Comparison of ENCODE assay signal across 17 cellular contexts in genomic region chr2:9303528-9304225, GRCh38.
DNase-seq lines count a peak whose midpoint lies in the region; ATAC-seq and TF ChIP-seq lines count a peak whose summit lies in the region.
"Had no signal": no experiment of that assay in that cellular context is flagged by ENCODE, and none has a peak within 500 bp of the region (broad histone marks: within the 10 kb centered on the region; RNA-seq: fewer than 3 reads in every experiment).

No MANE protein-coding gene starts in this region.

- no peak overlapping the region for H3K4me3 ChIP-seq in left ventricle myocardium inferior
- H3K4me3 ChIP-seq in neuronal stem cell (ENCODE audit: low read length in 2 of 2), result no peak overlapping the region
- H3K4me3 ChIP-seq: K562 had no signal

- no peak overlapping the region for H3K14ac ChIP-seq in neuronal stem cell (ENCODE audit: low read length)

- H3K9me3 ChIP-seq in left ventricle myocardium inferior (replicated peaks), result no peaks in the 10 kb centered on the region
- H3K9me3 ChIP-seq in neuronal stem cell (replicated peaks in 1 of 2; ENCODE audit: control insufficient read depth in 2 of 2, insufficient read depth in 1 of 2, low read depth in 1 of 2, low read length in 2 of 2), result no peaks in the 10 kb centered on the region

- H3K27me3 ChIP-seq in left ventricle myocardium inferior (ENCODE audit: low read depth) (no peaks in the 10 kb centered on the region), neuronal stem cell (ENCODE audit: control insufficient read depth in 3 of 3, insufficient read depth in 3 of 3, low read depth in 1 of 3, low read length in 3 of 3) (no peaks in the 10 kb centered on the region)

- H2BK15ac ChIP-seq in neuronal stem cell (ENCODE audit: low read length), result no peak overlapping the region

- WGBS in neuronal stem cell (ENCODE audit: extremely low coverage in 2 of 2, insufficient read length in 2 of 2, insufficient replicate concordance in 1 of 2), 2 donors, result no CpG with 5 or more reads among the region's 11 CpGs

- H3K9me3 Mint-ChIP-seq in natural killer cell, result no peaks in the 10 kb centered on the region
- H3K9me3 Mint-ChIP-seq in activated T-cell treated with anti-CD3 and anti-CD28 coated beads, Interleukin-2, amount 50 U/mL, for 72 hours, result no peaks in the 10 kb centered on the region
- H3K9me3 Mint-ChIP-seq: CD8-positive, alpha-beta memory T cell had no signal

- peak overlapping the region; percentile 88 for H3K27ac ChIP-seq in caudate nucleus (ENCODE audit: low read depth, low read length)
- peak overlapping the region; percentile 7 for H3K27ac ChIP-seq in left ventricle myocardium inferior (replicated peaks)
- no peak overlapping the region for H3K27ac ChIP-seq in neuronal stem cell (replicated peaks; ENCODE audit: low read length)
- peak overlapping the region; percentile 90 for H3K27ac ChIP-seq in temporal lobe (ENCODE audit: low read depth, low read length)
- H3K27ac ChIP-seq: RWPE1 had no signal

- DNase-seq in caudate nucleus (lab: John Stamatoyannopoulos, UW) (peak in 9 of 61 donors; percentile 12 to 53 (median 34)), left ventricle myocardium inferior (peak; percentile 45), neuronal stem cell (ENCODE audit: low spot score) (no peak), natural killer cell (no peak)
- DNase-seq in activated T-cell treated with anti-CD3 and anti-CD28 coated beads, Interleukin-2, amount 50 U/mL, for 72 hours, result no peak
- DNase-seq: CD8-positive, alpha-beta memory T cell; GF-D8; HCEC 1CT; NCI-H1048; NCI-H146; NCI-H2081 treated with DMSO at 0.1 percent for 48 hours; NCI-H526; OCI-M1 had no signal

- no peak overlapping the region for H3K18ac ChIP-seq in neuronal stem cell (ENCODE audit: low read length)

- no peak overlapping the region for H2AFZ ChIP-seq in neuronal stem cell (ENCODE audit: low read length)

- H3K4me1 ChIP-seq in left ventricle myocardium inferior (peaks cover 69% of the 10 kb centered on the region), neuronal stem cell (ENCODE audit: control insufficient read depth in 2 of 2, insufficient read depth in 1 of 2, low read depth in 1 of 2, low read length in 2 of 2) (peaks cover 0 to 4% of the 10 kb centered on the region in 2 donors)

- H3K27me3 Mint-ChIP-seq in natural killer cell (ENCODE audit: low read depth in 2 of 2), result peaks cover 0 to 3% of the 10 kb centered on the region in 2 donors
- H3K27me3 Mint-ChIP-seq in activated T-cell treated with anti-CD3 and anti-CD28 coated beads, Interleukin-2, amount 50 U/mL, for 72 hours (ENCODE audit: low read depth), result no peaks in the 10 kb centered on the region

- H3K27ac Mint-ChIP-seq in natural killer cell, result no peak overlapping the region
- no peak overlapping the region for H3K27ac Mint-ChIP-seq in activated T-cell treated with anti-CD3 and anti-CD28 coated beads, Interleukin-2, amount 50 U/mL, for 72 hours
- H3K27ac Mint-ChIP-seq: CD8-positive, alpha-beta memory T cell had no signal

- no peak overlapping the region for H3K4me2 ChIP-seq in neuronal stem cell (ENCODE audit: insufficient read depth, low read length, poor library complexity, severe bottlenecking)

- ATAC-seq in natural killer cell (no peak), HG03432 (IDR thresholded peaks at IDR 0.05; ENCODE audit: unreplicated experiment) (no peak)
- no peak for ATAC-seq in activated T-cell treated with anti-CD3 and anti-CD28 coated beads, Interleukin-2, amount 50 U/mL, for 72 hours (replicated peaks in 1 of 2)
- ATAC-seq: K562 had no signal

- no peaks in the 10 kb centered on the region for H3K4me1 Mint-ChIP-seq in natural killer cell
- H3K4me1 Mint-ChIP-seq in activated T-cell treated with anti-CD3 and anti-CD28 coated beads, Interleukin-2, amount 50 U/mL, for 72 hours (ENCODE audit: low read depth), result no peaks in the 10 kb centered on the region
- H3K4me1 Mint-ChIP-seq: CD8-positive, alpha-beta memory T cell had no signal

- H3K4me3 Mint-ChIP-seq in natural killer cell, result no peak overlapping the region
- H3K4me3 Mint-ChIP-seq in activated T-cell treated with anti-CD3 and anti-CD28 coated beads, Interleukin-2, amount 50 U/mL, for 72 hours, result no peak overlapping the region
- H3K4me3 Mint-ChIP-seq: CD8-positive, alpha-beta memory T cell had no signal

- no peak overlapping the region for H2BK120ac ChIP-seq in neuronal stem cell (ENCODE audit: low read depth, low read length)

- H3K4ac ChIP-seq in neuronal stem cell (ENCODE audit: low read length), result no peak overlapping the region

- H2AK5ac ChIP-seq in neuronal stem cell (ENCODE audit: low read depth, low read length), result no peak overlapping the region

- H4K8ac ChIP-seq in neuronal stem cell (ENCODE audit: low read depth, low read length), result no peak overlapping the region

- peak overlapping the region; percentile 44 for H3K23ac ChIP-seq in neuronal stem cell (ENCODE audit: low read depth, low read length, poor library complexity)

- no peak overlapping the region for H4K91ac ChIP-seq in neuronal stem cell (ENCODE audit: low read depth, low read length, poor library complexity)

- peaks cover 3% of the 10 kb centered on the region for H3K79me1 ChIP-seq in neuronal stem cell (ENCODE audit: low read depth, low read length)

- H3K9ac ChIP-seq in neuronal stem cell (ENCODE audit: low read depth, low read length, poor library complexity), result no peak overlapping the region

- no peaks in the 10 kb centered on the region for H3K36me3 Mint-ChIP-seq in natural killer cell
- no peaks in the 10 kb centered on the region for H3K36me3 Mint-ChIP-seq in activated T-cell treated with anti-CD3 and anti-CD28 coated beads, Interleukin-2, amount 50 U/mL, for 72 hours (ENCODE audit: insufficient read depth in 2 of 2)
- H3K36me3 Mint-ChIP-seq: CD8-positive, alpha-beta memory T cell had no signal

- no peaks in the 10 kb centered on the region for H3K36me3 ChIP-seq in left ventricle myocardium inferior
- H3K36me3 ChIP-seq in neuronal stem cell (replicated peaks in 1 of 2; ENCODE audit: control insufficient read depth in 2 of 2, insufficient read depth in 2 of 2, low read length in 2 of 2), result peaks cover 5 to 53% of the 10 kb centered on the region in 2 donors

- intact Hi-C loops in left ventricle myocardium inferior (cut with micrococcal nuclease) (no loop called here), natural killer cell (cut with micrococcal nuclease) (no loop called here)

- no peak overlapping the region for H2BK12ac ChIP-seq in neuronal stem cell (ENCODE audit: low read length)

- TF ChIP-seq CTCF in left ventricle myocardium inferior (IDR thresholded peaks at IDR 0.05; ENCODE audit: borderline replicate concordance) (no peak), natural killer cell (IDR thresholded peaks at IDR 0.05) (no peak)

- no peak overlapping the region for H2BK5ac ChIP-seq in neuronal stem cell (ENCODE audit: low read length)
